ENCODE assay signal across 8 cellular contexts in genomic region chr5:173973614-173973969, GRCh38. TPM values are rescaled to one million over a fixed set of nuclear protein-coding genes. Genes with fewer than 3 reads are reported as not detected.
DNase-seq lines count a peak whose midpoint lies in the region; ATAC-seq and TF ChIP-seq lines count a peak whose summit lies in the region.

No MANE protein-coding gene starts in this region.

- peak overlapping the region; percentile 89 for H3K27ac Mint-ChIP-seq in progenitor cell of endocrine pancreas

- no peaks in the 10 kb centered on the region for H3K4me1 ChIP-seq in foreskin keratinocyte

- DNase-seq in GM12864 (ENCODE audit: low read depth) = no peak
- DNase-seq in foreskin keratinocyte = no peak
- DNase-seq in progenitor cell of endocrine pancreas (ENCODE audit: low spot score, unreplicated experiment) = no peak
- DNase-seq in NCI-H446 (lab: John Stamatoyannopoulos, UW) = no peak
- DNase-seq in GM19238 (ENCODE audit: insufficient read length, low spot score) = no peak
- DNase-seq in central memory CD4-positive, alpha-beta T cell = no peak

- peak overlapping the region; percentile 71 for H3K27ac ChIP-seq in VCaP
- H3K27ac ChIP-seq in foreskin keratinocyte = no peak overlapping the region

- H3K27me3 ChIP-seq in foreskin keratinocyte = no peaks in the 10 kb centered on the region

- TF ChIP-seq CTCF in GM12864 (IDR thresholded peaks at IDR 0.05; ENCODE audit: low read depth, low read length, missing control alignments) = no peak
- TF ChIP-seq CTCF in VCaP (conservative IDR thresholded peaks at IDR 0.05) = no peak; the same call in 1 of the 2 replicates
- TF ChIP-seq CTCF in foreskin keratinocyte (conservative IDR thresholded peaks at IDR 0.05) = no peak
- no peak for TF ChIP-seq CTCF in progenitor cell of endocrine pancreas (IDR thresholded peaks at IDR 0.05; ENCODE audit: unreplicated experiment)

- ATAC-seq in HG02678 (IDR thresholded peaks at IDR 0.05; ENCODE audit: unreplicated experiment) (peak; percentile 23), foreskin keratinocyte (peak; percentile 70)

- H3K36me3 Mint-ChIP-seq in progenitor cell of endocrine pancreas (ENCODE audit: insufficient read depth) = no peaks in the 10 kb centered on the region

- peaks cover 8% of the 10 kb centered on the region for H3K27me3 Mint-ChIP-seq in progenitor cell of endocrine pancreas

- peak overlapping the region; percentile 48 for H3K4me3 ChIP-seq in GM12864 (ENCODE audit: low read depth, low read length)

- H3K9me3 Mint-ChIP-seq in progenitor cell of endocrine pancreas (ENCODE audit: low read depth) = peaks cover 10% of the 10 kb centered on the region

- peaks cover 27% of the 10 kb centered on the region for H3K4me1 Mint-ChIP-seq in progenitor cell of endocrine pancreas (ENCODE audit: low read depth)

- peak overlapping the region; percentile 80 for H3K4me3 Mint-ChIP-seq in progenitor cell of endocrine pancreas (ENCODE audit: low read depth)

RNA-seq across cellular contexts. Expression of gene C5orf47, which starts 15.4 kb away (rescaled TPM):
- total RNA-seq in foreskin keratinocyte = not detected in 2 replicates
- not detected in 2 replicates for polyA plus RNA-seq in foreskin keratinocyte
- not detected in 2 replicates for total RNA-seq in progenitor cell of endocrine pancreas
